In the genomic region with DNA sequence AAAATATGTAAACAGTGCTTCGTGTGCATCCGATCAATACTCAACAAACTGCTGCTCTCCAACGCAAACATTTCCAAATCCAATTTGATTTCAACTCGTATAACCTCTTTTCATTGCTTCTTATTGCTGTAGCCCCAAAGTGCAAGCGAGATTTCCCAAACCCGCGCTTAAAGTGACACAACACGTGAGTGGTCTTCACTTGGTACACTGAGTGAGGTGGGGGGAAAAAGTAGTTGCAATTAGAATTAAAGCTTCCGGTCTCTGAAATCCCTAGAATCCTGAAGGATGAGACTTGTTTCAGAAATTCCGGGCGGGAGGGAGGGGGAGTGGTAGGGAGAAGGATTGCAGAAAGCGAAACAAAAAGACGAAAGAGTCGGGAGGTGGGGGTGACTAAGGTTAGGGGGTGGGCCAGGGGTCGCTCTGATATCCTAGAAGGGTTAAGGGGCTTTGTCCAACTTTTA, we compare ENCODE assay signal across 8 cellular contexts.
DNase-seq lines count a peak whose midpoint lies in the region; ATAC-seq and TF ChIP-seq lines count a peak whose summit lies in the region.

No MANE protein-coding gene starts in this region.

- H3K27me3 ChIP-seq in adrenal gland (no peaks in the 10 kb centered on the region), iPS DF 6.9 (ENCODE audit: control insufficient read depth, insufficient read depth, low read length) (peaks cover 3% of the 10 kb centered on the region; the same call in 1 of the 2 replicates)

- peak overlapping the region; percentile 86 for H3K4me3 Mint-ChIP-seq in stimulated activated naive CD8-positive, alpha-beta T cell treated with anti-CD3 and anti-CD28 coated beads, Interleukin-15, Interleukin-2, amounts not matched to agents 100 ng/mL and 50 ng/mL, for 24 hours

- no peaks in the 10 kb centered on the region for H3K9me3 Mint-ChIP-seq in stimulated activated naive CD8-positive, alpha-beta T cell treated with anti-CD3 and anti-CD28 coated beads, Interleukin-15, Interleukin-2, amounts not matched to agents 100 ng/mL and 50 ng/mL, for 24 hours

- intact Hi-C loops in adrenal gland (cut with DNase I) = no loop called here

- H3K4me1 Mint-ChIP-seq in stimulated activated naive CD8-positive, alpha-beta T cell treated with anti-CD3 and anti-CD28 coated beads, Interleukin-15, Interleukin-2, amounts not matched to agents 100 ng/mL and 50 ng/mL, for 24 hours (ENCODE audit: low read depth) = peaks cover 19% of the 10 kb centered on the region

- H3K9me3 ChIP-seq in adrenal gland (replicated peaks in 1 of 3) (no peaks in the 10 kb centered on the region), iPS DF 6.9 (ENCODE audit: control insufficient read depth, insufficient read depth, low read length) (no peaks in the 10 kb centered on the region)

- peak overlapping the region in 3 of 4 donors; percentile 42 to 89 (median 85) for H3K4me3 ChIP-seq in adrenal gland
- H3K4me3 ChIP-seq in iPS DF 6.9 (ENCODE audit: low read length) = peak overlapping the region; percentile 60; the same call in 1 of the 2 replicates
- peak overlapping the region; percentile 71 for H3K4me3 ChIP-seq in skeletal muscle cell (ENCODE audit: low read depth, low read length)

- DNase-seq in stimulated activated naive CD8-positive, alpha-beta T cell treated with anti-CD3 and anti-CD28 coated beads, Interleukin-15, Interleukin-2, amounts not matched to agents 100 U/mL and 50 U/mL, for 24 hours = no peak
- peak in 2 of 7 donors; percentile 18 to 25 for DNase-seq in adrenal gland
- no peak for DNase-seq in iPS DF 6.9 (ENCODE audit: low read depth, low spot score)
- no peak for DNase-seq in skeletal muscle cell (ENCODE audit: low read depth)
- no peak for DNase-seq in stimulated activated CD4-positive, alpha-beta T cell treated with anti-CD3 and anti-CD28 coated beads, Interleukin-4, amount 100 ng/mL, for 1 hour
- no peak for DNase-seq in activated effector memory CD4-positive, alpha-beta T cell treated with anti-CD3 and anti-CD28 coated beads, Interleukin-2, amount 50 U/mL, for 16 hours

- no peaks in the 10 kb centered on the region for H3K36me3 Mint-ChIP-seq in stimulated activated naive CD8-positive, alpha-beta T cell treated with anti-CD3 and anti-CD28 coated beads, Interleukin-15, Interleukin-2, amounts not matched to agents 100 ng/mL and 50 ng/mL, for 24 hours (ENCODE audit: low read depth)

- H3K36me3 ChIP-seq in adrenal gland (replicated peaks in 1 of 2) (no peaks in the 10 kb centered on the region), iPS DF 6.9 (ENCODE audit: control insufficient read depth, insufficient read depth, low read length) (no peaks in the 10 kb centered on the region)

- WGBS in adrenal gland, 4 donors = 0 to 2% (median 1%) methylated on average over 15 of the region's 15 CpGs
- no CpG with 5 or more reads among the region's 15 CpGs for WGBS in iPS DF 6.9 (ENCODE audit: insufficient coverage, insufficient read length)

- no peak overlapping the region for H3K27ac Mint-ChIP-seq in stimulated activated naive CD8-positive, alpha-beta T cell treated with anti-CD3 and anti-CD28 coated beads, Interleukin-15, Interleukin-2, amounts not matched to agents 100 ng/mL and 50 ng/mL, for 24 hours

- H3K4me1 ChIP-seq in adrenal gland (replicated peaks in 1 of 2) (peaks cover 0 to 8% of the 10 kb centered on the region in 2 donors), iPS DF 6.9 (ENCODE audit: control insufficient read depth, insufficient read depth, low read length) (peaks cover 6% of the 10 kb centered on the region; the same call in 1 of the 2 replicates)

- H3K27me3 Mint-ChIP-seq in stimulated activated naive CD8-positive, alpha-beta T cell treated with anti-CD3 and anti-CD28 coated beads, Interleukin-15, Interleukin-2, amounts not matched to agents 100 ng/mL and 50 ng/mL, for 24 hours = peaks cover 81% of the 10 kb centered on the region

- ATAC-seq in stimulated activated naive CD8-positive, alpha-beta T cell treated with anti-CD3 and anti-CD28 coated beads, Interleukin-15, Interleukin-2, amounts not matched to agents 100 U/mL and 50 U/mL, for 24 hours = no peak
- ATAC-seq in HG03571 (IDR thresholded peaks at IDR 0.05; ENCODE audit: unreplicated experiment) = no peak

- H3K27ac ChIP-seq in adrenal gland (peak overlapping the region in 3 of 5 donors; percentile 53 to 83 (median 80)), iPS DF 6.9 (ENCODE audit: low read length) (no peak overlapping the region)

- no peak for TF ChIP-seq CTCF in adrenal gland (IDR thresholded peaks at IDR 0.05)

- no peak for TF ChIP-seq POLR2A in adrenal gland (IDR thresholded peaks at IDR 0.05)
